Comparison of ENCODE assay signal across 8 cellular contexts in genomic region chr11:32435511-32435946, GRCh38. TPM values are rescaled to one million over a fixed set of nuclear protein-coding genes. Genes with fewer than 3 reads are reported as not detected.
DNase-seq lines count a peak whose midpoint lies in the region; ATAC-seq and TF ChIP-seq lines count a peak whose summit lies in the region.

WT1 (minus strand) TSS chr11:32435539.

- H3K23ac ChIP-seq in H9 (ENCODE audit: insufficient read length, low read depth, low read length) = no peak within 1 kb of the TSS

- no peak within 1 kb of the TSS for H2AFZ ChIP-seq in H9 (ENCODE audit: low read length)

- DNase-seq in H9 (peak; percentile 82), SK-MEL-5 (ENCODE audit: low read depth, low spot score) (peak; percentile 16), glutamatergic neuron (peak; percentile 63), renal cortical epithelial cell (ENCODE audit: low read depth) (peak; percentile 3), germinal center (ENCODE audit: low spot score) (no peak)
- no peak for DNase-seq in stimulated activated CD4-positive, alpha-beta T cell treated with anti-CD3 and anti-CD28 coated beads, Interleukin-4, amount 100 ng/mL, for 4 hours

- peak within 1 kb of the TSS; percentile 48 for H3K4me2 ChIP-seq in H9 (ENCODE audit: insufficient read depth, insufficient read length, low read length)

- H3T11ph ChIP-seq in H9 (ENCODE audit: low read length) = no peak within 1 kb of the TSS

- H3K4me3 Mint-ChIP-seq in H9 (peak within 1 kb of the TSS; percentile 49 to 81), glutamatergic neuron (ENCODE audit: unreplicated experiment) (peak within 1 kb of the TSS; percentile 61)

- H4K8ac ChIP-seq in H9 (replicated peaks; ENCODE audit: insufficient read length, low read depth, low read length) = no peak within 1 kb of the TSS

- H3K27ac ChIP-seq in H9 (ENCODE audit: insufficient read length, low read depth, low read length) = no peak within 1 kb of the TSS

- no peak within 1 kb of the TSS for H4K5ac ChIP-seq in H9 (ENCODE audit: insufficient read length, low read depth, low read length)

- H3K56ac ChIP-seq in H9 (ENCODE audit: insufficient read length, low read depth, low read length) = no peak within 1 kb of the TSS

- H2BK120ac ChIP-seq in H9 (ENCODE audit: low read depth, low read length, poor library complexity, severe bottlenecking) = no peak within 1 kb of the TSS

- peaks cover 98% of the 10 kb centered on the region for H3K27me3 Mint-ChIP-seq in H9 (ENCODE audit: low read depth)
- peaks cover 41% of the 10 kb centered on the region for H3K27me3 Mint-ChIP-seq in glutamatergic neuron (ENCODE audit: unreplicated experiment)

- H3K4me1 Mint-ChIP-seq in H9 (peaks cover 43 to 50% of the 10 kb centered on the region in 2 experiments), glutamatergic neuron (ENCODE audit: low read depth, unreplicated experiment) (peaks cover 6% of the 10 kb centered on the region)

- WGBS in H9 (ENCODE audit: extremely low coverage, insufficient read length, low lambda C conversion rate) = no CpG with 5 or more reads among the region's 25 CpGs

- H2AK5ac ChIP-seq in H9 (ENCODE audit: insufficient read length, low read length) = no peak within 1 kb of the TSS

- no peaks in the 10 kb centered on the region for H3K79me1 ChIP-seq in H9 (ENCODE audit: insufficient read depth, low read depth, low read length, poor library complexity, severe bottlenecking)

- in situ Hi-C loops in SK-MEL-5 (cut with HindIII; ENCODE audit: low pct_unique_long_range_greater_than_20kb, low sequenced_read_pairs) = no loop called here

- H3K23me2 ChIP-seq in H9 (ENCODE audit: insufficient read length, low read depth, low read length, poor library complexity, severe bottlenecking) = peaks cover 9% of the 10 kb centered on the region

- H2BK12ac ChIP-seq in H9 (ENCODE audit: insufficient read length, low read depth, low read length) = no peak within 1 kb of the TSS

- H3K18ac ChIP-seq in H9 (ENCODE audit: insufficient read length, low read depth, low read length) = no peak within 1 kb of the TSS

- peaks cover 91% of the 10 kb centered on the region for H3K27me3 ChIP-seq in H9 (ENCODE audit: insufficient read depth, low read length)

- H2BK15ac ChIP-seq in H9 (ENCODE audit: low read depth, low read length) = no peak within 1 kb of the TSS

- no peak within 1 kb of the TSS for H2BK5ac ChIP-seq in H9 (ENCODE audit: insufficient read length, low read length)

- H3K4ac ChIP-seq in H9 (ENCODE audit: low read depth, low read length) = no peak within 1 kb of the TSS

- ATAC-seq in GM19395 (IDR thresholded peaks at IDR 0.05; ENCODE audit: unreplicated experiment) = no peak
- ATAC-seq in HG03460 (IDR thresholded peaks at IDR 0.05; ENCODE audit: unreplicated experiment) = no peak

- no peaks in the 10 kb centered on the region for H3K79me2 ChIP-seq in H9 (ENCODE audit: insufficient read depth, low read length)

- no peaks in the 10 kb centered on the region for H4K20me1 ChIP-seq in H9 (ENCODE audit: control insufficient read depth, insufficient read depth, insufficient read length)

- no peak within 1 kb of the TSS for H3K9ac ChIP-seq in H9 (ENCODE audit: extremely low read depth, insufficient read length, low read length)

- TF ChIP-seq CTCF in H9 (conservative IDR thresholded peaks at IDR 0.05) = no peak
- TF ChIP-seq CTCF in glutamatergic neuron (IDR thresholded peaks at IDR 0.05; ENCODE audit: partially characterized antibody, unreplicated experiment) = no peak

- H3K14ac ChIP-seq in H9 (ENCODE audit: insufficient read depth, low read length) = no peak within 1 kb of the TSS; the same call in 1 of the 2 replicates

- no peak within 1 kb of the TSS for H2BK20ac ChIP-seq in H9 (ENCODE audit: low read depth, low read length, poor library complexity, severe bottlenecking)

- no peak within 1 kb of the TSS for H3K27ac Mint-ChIP-seq in H9
- H3K27ac Mint-ChIP-seq in glutamatergic neuron (ENCODE audit: unreplicated experiment) = no peak within 1 kb of the TSS

- no peak within 1 kb of the TSS for H4K91ac ChIP-seq in H9 (ENCODE audit: insufficient read length, low read depth, low read length)

- H3K9me3 Mint-ChIP-seq in H9 (peaks cover 4 to 15% of the 10 kb centered on the region in 2 experiments; a peak in 3 of 5 replicates), glutamatergic neuron (ENCODE audit: unreplicated experiment) (peaks cover 27% of the 10 kb centered on the region)

- no peaks in the 10 kb centered on the region for H3K9me3 ChIP-seq in H9 (ENCODE audit: control insufficient read depth, low read depth, low read length)

- H3K4me1 ChIP-seq in H9 (ENCODE audit: insufficient read depth, low read length) = peaks cover 5% of the 10 kb centered on the region; the same call in 1 of the 2 replicates

- no peaks in the 10 kb centered on the region for H3K36me3 Mint-ChIP-seq in H9 (ENCODE audit: insufficient read depth in 1 of 3, low read depth in 3 of 3)
- no peaks in the 10 kb centered on the region for H3K36me3 Mint-ChIP-seq in glutamatergic neuron (ENCODE audit: unreplicated experiment)

RNA-seq across cellular contexts. Expression of gene WT1, which starts in this region (rescaled TPM):
- 0.15 and 0.20 TPM in 2 replicates for total RNA-seq in H9 (2021)
- total RNA-seq in SK-MEL-5 (2014; rRNA removed; shearing (Covaris generic)) = 0.35 and 0.69 TPM in 2 replicates
- 0.96 and 2.7 TPM in 2 replicates for polyA plus RNA-seq in SK-MEL-5 (2015; cell fraction: cytosol; rRNA removed)
- 0.85 and 1.8 TPM in 2 replicates for polyA plus RNA-seq in SK-MEL-5 (2015; cell fraction: nucleus; rRNA removed)
- total RNA-seq in glutamatergic neuron (ENCODE audit: unreplicated experiment) = not detected
- total RNA-seq in renal cortical epithelial cell = 0.17 and 0.40 TPM in 2 replicates

Comparison
In these comparisons a context has a peak if more than half of its experiments do, and no peak if none do; other contexts are left out.
1. Peak in DNase-seq and H3K4me2 ChIP-seq in H9; RNA of the gene not detected or under 1 TPM.
2. Peak in DNase-seq in glutamatergic neuron; RNA of the gene not detected or under 1 TPM.
3. Peak in DNase-seq in renal cortical epithelial cell; RNA of the gene not detected or under 1 TPM.